In genomic region chr16:35651841-35652240, GRCh38 we compare ENCODE assay signal across 9 cellular contexts.
"Had no signal": no experiment of that assay in that cellular context is flagged by ENCODE, and none has a peak within 500 bp of the region (broad histone marks: within the 10 kb centered on the region; RNA-seq: fewer than 3 reads in every experiment).

No MANE protein-coding gene starts in this region.

- H3K36me3 ChIP-seq: HAP-1 had no signal

- DNase-seq: GM23248, GOT3, H7, H9, HCEC 1CT, HFFc6 had no signal

- H3K4me3 ChIP-seq: GM23248, GM23338, HAP-1 had no signal

- H3K4me1 ChIP-seq: HAP-1 had no signal

- H3K27ac ChIP-seq: GM23248 had no signal

- ATAC-seq: GM23338, HCT116 had no signal

- H3K9ac ChIP-seq: GM23248 had no signal

- H2AFZ ChIP-seq: GM23248, GM23338 had no signal

- H3K4me2 ChIP-seq: GM23338 had no signal
